1 cellular context compared by ENCODE assay signal in genomic region chr11:85970593-85970992, GRCh38.
A peak's percentile ranks its signal among the peaks of the same experiment; 100 is the strongest.
TF ChIP-seq lines count a peak whose summit lies in the region.

No MANE protein-coding gene starts in this region.

TF ChIP-seq in HepG2, 621 proteins besides CTCF, POLR2A, EP300 and RAD21 (continued from another document and continues in another):
- TF ChIP-seq TFDP2 (CRISPR knock-in tag; IDR thresholded peaks at IDR 0.05), result no peak
- TF ChIP-seq ZNF354B (CRISPR knock-in tag; IDR thresholded peaks at IDR 0.05), result no peak
- TF ChIP-seq DBP (CRISPR knock-in tag; IDR thresholded peaks at IDR 0.05; ENCODE audit: not compliant biosample characterization), result no peak
- no peak for TF ChIP-seq ATF7 (IDR thresholded peaks at IDR 0.05)
- no peak for TF ChIP-seq ATF7 (CRISPR knock-in tag; IDR thresholded peaks at IDR 0.05)
- TF ChIP-seq, protein P1, sequence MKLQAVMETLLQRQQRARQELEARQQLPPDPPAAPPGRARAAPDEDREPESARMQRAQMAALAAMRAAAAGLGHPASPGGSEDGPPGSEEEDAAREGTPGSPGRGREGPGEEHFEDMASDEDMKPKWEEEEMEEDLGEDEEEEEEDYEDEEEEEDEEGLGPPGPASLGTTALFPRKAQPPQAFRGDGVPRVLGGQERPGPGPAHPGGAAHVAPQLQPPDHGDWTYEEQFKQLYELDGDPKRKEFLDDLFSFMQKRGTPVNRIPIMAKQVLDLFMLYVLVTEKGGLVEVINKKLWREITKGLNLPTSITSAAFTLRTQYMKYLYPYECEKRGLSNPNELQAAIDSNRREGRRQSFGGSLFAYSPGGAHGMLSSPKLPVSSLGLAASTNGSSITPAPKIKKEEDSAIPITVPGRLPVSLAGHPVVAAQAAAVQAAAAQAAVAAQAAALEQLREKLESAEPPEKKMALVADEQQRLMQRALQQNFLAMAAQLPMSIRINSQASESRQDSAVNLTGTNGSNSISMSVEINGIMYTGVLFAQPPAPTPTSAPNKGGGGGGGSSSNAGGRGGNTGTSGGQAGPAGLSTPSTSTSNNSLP (IDR thresholded peaks at IDR 0.05; ENCODE audit: low read depth, low read length), result peak; percentile 73
- TF ChIP-seq, protein P2, sequence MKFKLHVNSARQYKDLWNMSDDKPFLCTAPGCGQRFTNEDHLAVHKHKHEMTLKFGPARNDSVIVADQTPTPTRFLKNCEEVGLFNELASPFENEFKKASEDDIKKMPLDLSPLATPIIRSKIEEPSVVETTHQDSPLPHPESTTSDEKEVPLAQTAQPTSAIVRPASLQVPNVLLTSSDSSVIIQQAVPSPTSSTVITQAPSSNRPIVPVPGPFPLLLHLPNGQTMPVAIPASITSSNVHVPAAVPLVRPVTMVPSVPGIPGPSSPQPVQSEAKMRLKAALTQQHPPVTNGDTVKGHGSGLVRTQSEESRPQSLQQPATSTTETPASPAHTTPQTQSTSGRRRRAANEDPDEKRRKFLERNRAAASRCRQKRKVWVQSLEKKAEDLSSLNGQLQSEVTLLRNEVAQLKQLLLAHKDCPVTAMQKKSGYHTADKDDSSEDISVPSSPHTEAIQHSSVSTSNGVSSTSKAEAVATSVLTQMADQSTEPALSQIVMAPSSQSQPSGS (CRISPR knock-in tag; IDR thresholded peaks at IDR 0.05), result no peak
- 0 out of 2 replicates have a peak, but pooled peaks have one; percentile 15 for TF ChIP-seq NR2F6 (IDR thresholded peaks at IDR 0.05)
- TF ChIP-seq NR2F6 (CRISPR knock-in tag; IDR thresholded peaks at IDR 0.05), result no peak
- no peak for TF ChIP-seq DR1 (CRISPR knock-in tag; IDR thresholded peaks at IDR 0.05)
- peak; percentile 57 for TF ChIP-seq HNF4A (CRISPR knock-in tag; IDR thresholded peaks at IDR 0.05)
- TF ChIP-seq FOXP1 (IDR thresholded peaks at IDR 0.05), result no peak
- 0 out of 2 replicates have a peak, but pooled peaks have one; percentile 36 for TF ChIP-seq FOXP1 (CRISPR knock-in tag; IDR thresholded peaks at IDR 0.05)
- TF ChIP-seq ZSCAN21 (CRISPR knock-in tag; IDR thresholded peaks at IDR 0.05; ENCODE audit: borderline replicate concordance), result no peak
- peak; percentile 57; the same call in 1 of the 2 replicates for TF ChIP-seq FOXJ3 (CRISPR knock-in tag; IDR thresholded peaks at IDR 0.05; ENCODE audit: borderline replicate concordance)
- TF ChIP-seq ARID5B (CRISPR knock-in tag; IDR thresholded peaks at IDR 0.05), result peak; percentile 88
- TF ChIP-seq ZBTB8A (CRISPR knock-in tag; IDR thresholded peaks at IDR 0.05; ENCODE audit: borderline replicate concordance, low read depth), result no peak
- TF ChIP-seq ZNF101 (CRISPR knock-in tag; IDR thresholded peaks at IDR 0.05; ENCODE audit: borderline replicate concordance, low read depth), result no peak
- peak; percentile 95 for TF ChIP-seq FOXA3 (CRISPR knock-in tag; IDR thresholded peaks at IDR 0.05)
- TF ChIP-seq ZNF615 (CRISPR knock-in tag; IDR thresholded peaks at IDR 0.05; ENCODE audit: borderline replicate concordance), result no peak
- TF ChIP-seq CHD2 (IDR thresholded peaks at IDR 0.05; ENCODE audit: low read depth, low read length), result no peak
- TF ChIP-seq GABPA (IDR thresholded peaks at IDR 0.05; ENCODE audit: low read depth, low read length), result no peak
- no peak for TF ChIP-seq GABPA (CRISPR knock-in tag; IDR thresholded peaks at IDR 0.05; ENCODE audit: low read depth)
- peak; percentile 90 for TF ChIP-seq ISL2 (CRISPR knock-in tag; IDR thresholded peaks at IDR 0.05)
- TF ChIP-seq GTF3A (CRISPR knock-in tag; conservative IDR thresholded peaks at IDR 0.05), result no peak
- TF ChIP-seq, protein P3, sequence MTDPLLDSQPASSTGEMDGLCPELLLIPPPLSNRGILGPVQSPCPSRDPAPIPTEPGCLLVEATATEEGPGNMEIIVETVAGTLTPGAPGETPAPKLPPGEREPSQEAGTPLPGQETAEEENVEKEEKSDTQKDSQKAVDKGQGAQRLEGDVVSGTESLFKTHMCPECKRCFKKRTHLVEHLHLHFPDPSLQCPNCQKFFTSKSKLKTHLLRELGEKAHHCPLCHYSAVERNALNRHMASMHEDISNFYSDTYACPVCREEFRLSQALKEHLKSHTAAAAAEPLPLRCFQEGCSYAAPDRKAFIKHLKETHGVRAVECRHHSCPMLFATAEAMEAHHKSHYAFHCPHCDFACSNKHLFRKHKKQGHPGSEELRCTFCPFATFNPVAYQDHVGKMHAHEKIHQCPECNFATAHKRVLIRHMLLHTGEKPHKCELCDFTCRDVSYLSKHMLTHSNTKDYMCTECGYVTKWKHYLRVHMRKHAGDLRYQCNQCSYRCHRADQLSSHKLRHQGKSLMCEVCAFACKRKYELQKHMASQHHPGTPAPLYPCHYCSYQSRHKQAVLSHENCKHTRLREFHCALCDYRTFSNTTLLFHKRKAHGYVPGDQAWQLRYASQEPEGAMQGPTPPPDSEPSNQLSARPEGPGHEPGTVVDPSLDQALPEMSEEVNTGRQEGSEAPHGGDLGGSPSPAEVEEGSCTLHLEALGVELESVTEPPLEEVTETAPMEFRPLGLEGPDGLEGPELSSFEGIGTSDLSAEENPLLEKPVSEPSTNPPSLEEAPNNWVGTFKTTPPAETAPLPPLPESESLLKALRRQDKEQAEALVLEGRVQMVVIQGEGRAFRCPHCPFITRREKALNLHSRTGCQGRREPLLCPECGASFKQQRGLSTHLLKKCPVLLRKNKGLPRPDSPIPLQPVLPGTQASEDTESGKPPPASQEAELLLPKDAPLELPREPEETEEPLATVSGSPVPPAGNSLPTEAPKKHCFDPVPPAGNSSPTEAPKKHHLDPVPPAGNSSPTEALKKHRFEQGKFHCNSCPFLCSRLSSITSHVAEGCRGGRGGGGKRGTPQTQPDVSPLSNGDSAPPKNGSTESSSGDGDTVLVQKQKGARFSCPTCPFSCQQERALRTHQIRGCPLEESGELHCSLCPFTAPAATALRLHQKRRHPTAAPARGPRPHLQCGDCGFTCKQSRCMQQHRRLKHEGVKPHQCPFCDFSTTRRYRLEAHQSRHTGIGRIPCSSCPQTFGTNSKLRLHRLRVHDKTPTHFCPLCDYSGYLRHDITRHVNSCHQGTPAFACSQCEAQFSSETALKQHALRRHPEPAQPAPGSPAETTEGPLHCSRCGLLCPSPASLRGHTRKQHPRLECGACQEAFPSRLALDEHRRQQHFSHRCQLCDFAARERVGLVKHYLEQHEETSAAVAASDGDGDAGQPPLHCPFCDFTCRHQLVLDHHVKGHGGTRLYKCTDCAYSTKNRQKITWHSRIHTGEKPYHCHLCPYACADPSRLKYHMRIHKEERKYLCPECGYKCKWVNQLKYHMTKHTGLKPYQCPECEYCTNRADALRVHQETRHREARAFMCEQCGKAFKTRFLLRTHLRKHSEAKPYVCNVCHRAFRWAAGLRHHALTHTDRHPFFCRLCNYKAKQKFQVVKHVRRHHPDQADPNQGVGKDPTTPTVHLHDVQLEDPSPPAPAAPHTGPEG (CRISPR knock-in tag; IDR thresholded peaks at IDR 0.05), result no peak
- TF ChIP-seq POLR2AphosphoS2 (IDR thresholded peaks at IDR 0.05; ENCODE audit: low read depth, low read length), result no peak
- TF ChIP-seq PATZ1 (CRISPR knock-in tag; IDR thresholded peaks at IDR 0.05), result peak; percentile 61; the same call in 1 of the 2 replicates
- TF ChIP-seq RBFOX2 (IDR thresholded peaks at IDR 0.05; ENCODE audit: low read depth, low read length), result no peak
- TF ChIP-seq IKZF4 (CRISPR knock-in tag; IDR thresholded peaks at IDR 0.05; ENCODE audit: borderline replicate concordance, low read depth, not compliant biosample characterization), result no peak
- no peak for TF ChIP-seq SALL2 (CRISPR knock-in tag; IDR thresholded peaks at IDR 0.05)
- TF ChIP-seq NONO (IDR thresholded peaks at IDR 0.05), result no peak
- 0 out of 2 replicates have a peak, but pooled peaks have one; percentile 25 for TF ChIP-seq NONO (CRISPR knock-in tag; conservative IDR thresholded peaks at IDR 0.05)
- no peak for TF ChIP-seq ZNF431 (CRISPR knock-in tag; IDR thresholded peaks at IDR 0.05; ENCODE audit: borderline replicate concordance, low read depth)
- peak; percentile 91 for TF ChIP-seq ZMYM2 (CRISPR knock-in tag; IDR thresholded peaks at IDR 0.05)
- peak in 1 of 2 experiments; percentile 61; a peak in 1 of 4 replicates for TF ChIP-seq KLF16 (CRISPR knock-in tag; IDR thresholded peaks at IDR 0.05)
- no peak for TF ChIP-seq CREB1 (IDR thresholded peaks at IDR 0.05)
- TF ChIP-seq CREB1 (CRISPR knock-in tag; IDR thresholded peaks at IDR 0.05), result no peak
- no peak for TF ChIP-seq MIER2 (CRISPR knock-in tag; IDR thresholded peaks at IDR 0.05)
- TF ChIP-seq, protein P4, sequence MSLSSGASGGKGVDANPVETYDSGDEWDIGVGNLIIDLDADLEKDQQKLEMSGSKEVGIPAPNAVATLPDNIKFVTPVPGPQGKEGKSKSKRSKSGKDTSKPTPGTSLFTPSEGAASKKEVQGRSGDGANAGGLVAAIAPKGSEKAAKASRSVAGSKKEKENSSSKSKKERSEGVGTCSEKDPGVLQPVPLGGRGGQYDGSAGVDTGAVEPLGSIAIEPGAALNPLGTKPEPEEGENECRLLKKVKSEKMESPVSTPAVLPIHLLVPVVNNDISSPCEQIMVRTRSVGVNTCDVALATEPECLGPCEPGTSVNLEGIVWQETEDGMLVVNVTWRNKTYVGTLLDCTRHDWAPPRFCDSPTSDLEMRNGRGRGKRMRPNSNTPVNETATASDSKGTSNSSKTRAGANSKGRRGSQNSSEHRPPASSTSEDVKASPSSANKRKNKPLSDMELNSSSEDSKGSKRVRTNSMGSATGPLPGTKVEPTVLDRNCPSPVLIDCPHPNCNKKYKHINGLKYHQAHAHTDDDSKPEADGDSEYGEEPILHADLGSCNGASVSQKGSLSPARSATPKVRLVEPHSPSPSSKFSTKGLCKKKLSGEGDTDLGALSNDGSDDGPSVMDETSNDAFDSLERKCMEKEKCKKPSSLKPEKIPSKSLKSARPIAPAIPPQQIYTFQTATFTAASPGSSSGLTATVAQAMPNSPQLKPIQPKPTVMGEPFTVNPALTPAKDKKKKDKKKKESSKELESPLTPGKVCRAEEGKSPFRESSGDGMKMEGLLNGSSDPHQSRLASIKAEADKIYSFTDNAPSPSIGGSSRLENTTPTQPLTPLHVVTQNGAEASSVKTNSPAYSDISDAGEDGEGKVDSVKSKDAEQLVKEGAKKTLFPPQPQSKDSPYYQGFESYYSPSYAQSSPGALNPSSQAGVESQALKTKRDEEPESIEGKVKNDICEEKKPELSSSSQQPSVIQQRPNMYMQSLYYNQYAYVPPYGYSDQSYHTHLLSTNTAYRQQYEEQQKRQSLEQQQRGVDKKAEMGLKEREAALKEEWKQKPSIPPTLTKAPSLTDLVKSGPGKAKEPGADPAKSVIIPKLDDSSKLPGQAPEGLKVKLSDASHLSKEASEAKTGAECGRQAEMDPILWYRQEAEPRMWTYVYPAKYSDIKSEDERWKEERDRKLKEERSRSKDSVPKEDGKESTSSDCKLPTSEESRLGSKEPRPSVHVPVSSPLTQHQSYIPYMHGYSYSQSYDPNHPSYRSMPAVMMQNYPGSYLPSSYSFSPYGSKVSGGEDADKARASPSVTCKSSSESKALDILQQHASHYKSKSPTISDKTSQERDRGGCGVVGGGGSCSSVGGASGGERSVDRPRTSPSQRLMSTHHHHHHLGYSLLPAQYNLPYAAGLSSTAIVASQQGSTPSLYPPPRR (CRISPR knock-in tag; IDR thresholded peaks at IDR 0.05; ENCODE audit: borderline replicate concordance), result peak; percentile 65; the same call in 1 of the 2 replicates
- TF ChIP-seq SOX13 (IDR thresholded peaks at IDR 0.05), result no peak
- TF ChIP-seq SOX13 (CRISPR knock-in tag; conservative IDR thresholded peaks at IDR 0.05 in 1 of 2, IDR thresholded peaks at IDR 0.05 in 1 of 2), result peak in 1 of 2 experiments; percentile 91; a peak in 2 of 4 replicates
